ENCODE assay signal across 13 cellular contexts in the genomic region with DNA sequence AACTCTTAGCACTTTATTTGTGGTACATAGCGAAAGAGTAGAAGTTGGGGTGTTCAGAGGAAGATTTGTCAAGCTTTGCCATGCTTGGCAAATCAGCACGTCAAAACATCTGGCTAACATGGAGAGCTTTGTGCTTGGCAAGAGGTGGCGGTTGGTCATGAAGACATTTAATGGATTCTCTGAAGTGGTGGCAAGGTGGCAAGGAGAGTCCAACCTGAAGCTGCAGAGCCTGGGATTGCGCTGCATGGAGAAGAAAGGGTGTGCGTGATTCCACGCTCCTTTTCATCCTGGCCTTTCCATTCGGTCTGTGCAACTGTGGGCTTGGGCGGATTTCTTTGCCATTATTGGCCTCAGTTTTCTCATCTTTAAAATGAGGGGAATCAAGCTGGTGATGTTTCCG. TPM values are rescaled to one million over a fixed set of nuclear protein-coding genes. Genes with fewer than 3 reads are reported as not detected.
DNase-seq lines count a peak whose midpoint lies in the region; ATAC-seq and TF ChIP-seq lines count a peak whose summit lies in the region.
"Had no signal": no experiment of that assay in that cellular context is flagged by ENCODE, and none has a peak within 500 bp of the region (broad histone marks: within the 10 kb centered on the region; RNA-seq: fewer than 3 reads in every experiment).

No MANE protein-coding gene starts in this region.

- peaks cover 36% of the 10 kb centered on the region for H3K36me3 ChIP-seq in BLaER1
- peaks cover 6% of the 10 kb centered on the region for H3K36me3 ChIP-seq in Panc1 (ENCODE audit: control insufficient read depth, insufficient read depth, low read length)

- DNase-seq in Panc1 (ENCODE audit: low read depth, low spot score) (no peak), epithelial cell of prostate (ENCODE audit: low read depth, low spot score) (no peak), neural crest cell (ENCODE audit: low read depth, low spot score) (no peak), NCI-H1694 treated with DMSO at 0.1 percent for 48 hours (lab: John Stamatoyannopoulos, UW) (no peak)
- no peak for DNase-seq in activated naive CD4-positive, alpha-beta T cell treated with anti-CD3 and anti-CD28 coated beads, Interleukin-2, amount 10 ng/mL, durations not matched to agents 7 days and 5 days
- DNase-seq: activated CD4-positive, alpha-beta T cell treated with anti-CD3 and anti-CD28 coated beads, Interleukin-2, amount 50 U/mL, for 4 hours; BE2C; naive B cell; stimulated activated CD4-positive, alpha-beta T cell treated with anti-CD3 and anti-CD28 coated beads, Interleukin-15, amount 100 ng/mL, for 24 hours had no signal

- POLR2A ChIA-PET in Panc1 (lab: Charles Lee), result interaction anchor here (0.6 kb wide), 1 partner anchor 258 kb away, joined by 3 read pairs; a partner anchor contains a TSS

- in situ Hi-C loops in Panc1 (cut with HindIII; ENCODE audit: low pct_unique_long_range_greater_than_20kb, low sequenced_read_pairs), result no loop called here

- H3K27ac ChIP-seq in BLaER1 (no peak overlapping the region), Panc1 (ENCODE audit: low read length) (peak overlapping the region; percentile 93), epithelial cell of prostate (peak overlapping the region; percentile 100)

- no peaks in the 10 kb centered on the region for H3K9me3 Mint-ChIP-seq in neural crest cell
- no peaks in the 10 kb centered on the region for H3K9me3 Mint-ChIP-seq in activated naive CD4-positive, alpha-beta T cell treated with anti-CD3 and anti-CD28 coated beads, Interleukin-2, amount 10 ng/mL, durations not matched to agents 7 days and 5 days
- H3K9me3 Mint-ChIP-seq: dendritic cell treated with granulocyte-macrophage colony-stimulating factor and Interleukin-4, amounts not matched to agents 40 ng/mL and 50 ng/mL, for 4 days; naive B cell had no signal

- peak overlapping the region; percentile 96 for H3K4me3 Mint-ChIP-seq in neural crest cell
- no peak overlapping the region for H3K4me3 Mint-ChIP-seq in activated naive CD4-positive, alpha-beta T cell treated with anti-CD3 and anti-CD28 coated beads, Interleukin-2, amount 10 ng/mL, durations not matched to agents 7 days and 5 days
- H3K4me3 Mint-ChIP-seq: dendritic cell treated with granulocyte-macrophage colony-stimulating factor and Interleukin-4, amounts not matched to agents 40 ng/mL and 50 ng/mL, for 4 days had no signal

- peaks cover 88% of the 10 kb centered on the region for H3K4me1 ChIP-seq in BLaER1
- peaks cover 59% of the 10 kb centered on the region for H3K4me1 ChIP-seq in Panc1 (ENCODE audit: control insufficient read depth, insufficient read depth, low read length)

- H3K9me3 ChIP-seq in BLaER1 (no peaks in the 10 kb centered on the region), Panc1 (ENCODE audit: control insufficient read depth, insufficient read depth, low read depth, low read length) (no peaks in the 10 kb centered on the region)
- H3K9me3 ChIP-seq: BE2C had no signal

- H3K27me3 ChIP-seq in BLaER1 (peaks cover 7% of the 10 kb centered on the region; the same call in 1 of the 2 replicates), Panc1 (ENCODE audit: control insufficient read depth, insufficient read depth, low read length) (no peaks in the 10 kb centered on the region)
- H3K27me3 ChIP-seq: BE2C had no signal

- CTCF ChIA-PET in Panc1 (lab: Charles Lee), result no interaction called here
- CTCF ChIA-PET in activated naive CD4-positive, alpha-beta T cell treated with anti-CD3 and anti-CD28 coated beads, Interleukin-2, amount 10 ng/mL, durations not matched to agents 7 days and 5 days (lab: Charles Lee), result no interaction called here

- H3K27me3 Mint-ChIP-seq in neural crest cell (ENCODE audit: low read depth), result peaks cover 12% of the 10 kb centered on the region
- peaks cover 20% of the 10 kb centered on the region for H3K27me3 Mint-ChIP-seq in activated naive CD4-positive, alpha-beta T cell treated with anti-CD3 and anti-CD28 coated beads, Interleukin-2, amount 10 ng/mL, durations not matched to agents 7 days and 5 days

- peaks cover 63% of the 10 kb centered on the region for H3K4me1 Mint-ChIP-seq in neural crest cell
- H3K4me1 Mint-ChIP-seq in activated naive CD4-positive, alpha-beta T cell treated with anti-CD3 and anti-CD28 coated beads, Interleukin-2, amount 10 ng/mL, durations not matched to agents 7 days and 5 days, result peaks cover 38% of the 10 kb centered on the region

- BruUV-seq in Panc1 (replicated peaks; lab: Mats Ljungman, UMichigan), result no TSS peak

- H3K4me2 ChIP-seq in BLaER1, result 0 out of 2 replicates have a peak overlapping the region, but pooled peaks have one; percentile 14

- H3K36me3 Mint-ChIP-seq in neural crest cell (ENCODE audit: low read depth), result no peaks in the 10 kb centered on the region
- peaks cover 2% of the 10 kb centered on the region for H3K36me3 Mint-ChIP-seq in activated naive CD4-positive, alpha-beta T cell treated with anti-CD3 and anti-CD28 coated beads, Interleukin-2, amount 10 ng/mL, durations not matched to agents 7 days and 5 days

- no peak overlapping the region for H3K27ac Mint-ChIP-seq in neural crest cell (ENCODE audit: unreplicated experiment)
- H3K27ac Mint-ChIP-seq in activated naive CD4-positive, alpha-beta T cell treated with anti-CD3 and anti-CD28 coated beads, Interleukin-2, amount 10 ng/mL, durations not matched to agents 7 days and 5 days, result no peak overlapping the region
- H3K27ac Mint-ChIP-seq: dendritic cell treated with granulocyte-macrophage colony-stimulating factor and Interleukin-4, amounts not matched to agents 40 ng/mL and 50 ng/mL, for 4 days; naive B cell had no signal

- no peak overlapping the region for H3K9ac ChIP-seq in BLaER1

- peaks cover 72% of the 10 kb centered on the region for H4K20me1 ChIP-seq in BLaER1

- TF ChIP-seq CTCF in Panc1 (IDR thresholded peaks at IDR 0.05) (no peak), neural crest cell (conservative IDR thresholded peaks at IDR 0.05) (no peak)

- ATAC-seq in Panc1 (no peak), HG02852 (IDR thresholded peaks at IDR 0.05; ENCODE audit: unreplicated experiment) (no peak), HG03565 (IDR thresholded peaks at IDR 0.05; ENCODE audit: unreplicated experiment) (no peak)

- H3K4me3 ChIP-seq in BLaER1, result no peak overlapping the region
- H3K4me3 ChIP-seq in Panc1 (ENCODE audit: low read depth in 2 of 2, low read length in 2 of 2), result peak overlapping the region; percentile 91 to 92

- intact Hi-C loops in Panc1 (cut with micrococcal nuclease; ENCODE audit: unreplicated experiment), result no loop called here

RNA-seq across cellular contexts. Expression of a gene that starts 3.1 kb away (rescaled TPM):
- 220 TPM for total RNA-seq in Panc1 (2021; ENCODE audit: unreplicated experiment)
- polyA plus RNA-seq in Panc1 (2012; ENCODE audit: insufficient read length), result 308 TPM
- total RNA-seq in neural crest cell, result 71.1 and 77.1 TPM in 2 replicates

RNA-seq across cellular contexts. Expression of a gene that starts 55.5 kb away (rescaled TPM):
- total RNA-seq in Panc1 (2021; ENCODE audit: unreplicated experiment), result 108 TPM
- 99.8 TPM for polyA plus RNA-seq in Panc1 (2012; ENCODE audit: insufficient read length)
- total RNA-seq in neural crest cell, result 70.0 and 73.4 TPM in 2 replicates
